1 cellular context compared by ENCODE assay signal in genomic region chr3:171354706-171355582, GRCh38.
TF ChIP-seq lines count a peak whose summit lies in the region.

No MANE protein-coding gene starts in this region.

TF ChIP-seq in HepG2, 621 proteins besides CTCF, POLR2A, EP300 and RAD21 (continued from another document):
- no peak for TF ChIP-seq TRAFD1 (CRISPR knock-in tag; IDR thresholded peaks at IDR 0.05; ENCODE audit: borderline replicate concordance)
- TF ChIP-seq USF2 (IDR thresholded peaks at IDR 0.05; ENCODE audit: low read depth, low read length): no peak
- TF ChIP-seq USF2 (CRISPR knock-in tag; IDR thresholded peaks at IDR 0.05; ENCODE audit: borderline replicate concordance): no peak
- TF ChIP-seq SAP130 (CRISPR knock-in tag; IDR thresholded peaks at IDR 0.05; ENCODE audit: low read depth): no peak
- no peak for TF ChIP-seq MXD4 (CRISPR knock-in tag; IDR thresholded peaks at IDR 0.05)
